Comparison of ENCODE assay signal across 9 cellular contexts in the genomic region with DNA sequence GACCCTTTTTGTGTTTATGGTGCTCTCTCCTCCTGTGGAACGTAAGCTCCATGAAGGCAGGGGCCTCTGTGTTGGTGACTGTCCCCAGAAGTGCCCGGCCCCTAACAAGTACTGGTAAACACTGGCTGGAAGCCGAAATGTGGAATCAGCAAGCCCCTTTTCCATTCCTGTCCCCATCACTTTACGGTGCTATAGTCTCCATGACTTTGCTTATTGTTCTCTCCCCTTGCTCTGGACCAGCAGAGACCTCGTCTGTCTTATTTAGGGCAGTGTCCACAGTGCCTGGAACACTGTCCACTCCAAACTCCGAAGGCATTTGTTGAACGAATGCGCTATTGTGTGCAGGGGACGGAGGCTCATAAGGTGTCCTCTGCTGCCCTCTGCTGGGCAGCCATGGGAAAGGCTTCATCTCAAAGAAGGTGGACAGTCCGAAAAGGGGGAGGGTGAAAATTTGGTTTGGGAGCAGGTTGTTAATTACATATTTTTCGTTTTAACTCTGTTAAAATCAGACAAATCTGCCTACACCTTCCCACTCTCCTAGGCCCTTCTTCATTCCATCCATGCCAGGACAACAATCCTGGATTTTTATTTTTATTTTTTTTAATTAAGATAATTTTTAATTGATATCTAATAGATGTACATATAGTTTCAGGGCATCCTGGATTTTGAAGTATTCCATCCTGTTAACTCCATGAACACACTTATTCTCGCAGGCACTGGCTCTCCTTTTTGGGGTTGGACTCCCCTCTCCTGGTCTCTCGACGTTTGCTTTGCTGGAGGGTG.
DNase-seq lines count a peak whose midpoint lies in the region; ATAC-seq and FAIRE-seq lines count a peak whose summit lies in the region.
"Had no signal": no experiment of that assay in that cellular context is flagged by ENCODE, and none has a peak within 500 bp of the region (broad histone marks: within the 10 kb centered on the region; RNA-seq: fewer than 3 reads in every experiment).

No MANE protein-coding gene starts in this region.

- H3K27ac Mint-ChIP-seq in activated CD8-positive, alpha-beta memory T cell treated with anti-CD3 and anti-CD28 coated beads, Interleukin-2, amount 10 ng/mL, durations not matched to agents 7 days and 5 days, result no peak overlapping the region

- CTCF ChIA-PET in activated CD8-positive, alpha-beta memory T cell treated with anti-CD3 and anti-CD28 coated beads, Interleukin-2, amount 10 ng/mL, durations not matched to agents 7 days and 5 days (lab: Charles Lee), result interaction anchor here (0.5 to 3.0 kb wide), 5 partner anchors 230 to 1052 kb away, joined by 3 to 11 read pairs (median 4); no protein-coding TSS in a partner anchor

- no peak overlapping the region for H3K4me3 Mint-ChIP-seq in activated CD8-positive, alpha-beta memory T cell treated with anti-CD3 and anti-CD28 coated beads, Interleukin-2, amount 10 ng/mL, durations not matched to agents 7 days and 5 days

- DNase-seq in GDM1 (lab: John Stamatoyannopoulos, UW) (peak; percentile 19), NOMO-1 (lab: John Stamatoyannopoulos, UW; ENCODE audit: unreplicated experiment in 2 of 2) (peak; percentile 55 to 56), middle frontal gyrus (ENCODE audit: extremely low spot score, low spot score) (peak; percentile 65)
- DNase-seq in activated CD8-positive, alpha-beta memory T cell treated with anti-CD3 and anti-CD28 coated beads, Interleukin-2, amount 10 ng/mL, durations not matched to agents 7 days and 5 days, result peak; percentile 72
- DNase-seq in stimulated activated CD8-positive, alpha-beta memory T cell treated with anti-CD3 and anti-CD28 coated beads, Interleukin-7, amount 100 ng/mL, for 1 hour (ENCODE audit: low read depth in 2 of 2), result peak; percentile 29 to 41

- ATAC-seq in HG03565 (IDR thresholded peaks at IDR 0.05; ENCODE audit: unreplicated experiment), result peak; percentile 49
- ATAC-seq in activated CD8-positive, alpha-beta memory T cell treated with anti-CD3 and anti-CD28 coated beads, Interleukin-2, amount 10 ng/mL, durations not matched to agents 7 days and 5 days, result peak; percentile 69
- ATAC-seq in GM19328 (IDR thresholded peaks at IDR 0.05; ENCODE audit: unreplicated experiment), result no peak

- peaks cover 11% of the 10 kb centered on the region for H3K4me1 Mint-ChIP-seq in activated CD8-positive, alpha-beta memory T cell treated with anti-CD3 and anti-CD28 coated beads, Interleukin-2, amount 10 ng/mL, durations not matched to agents 7 days and 5 days

- peaks cover 8% of the 10 kb centered on the region for H3K27me3 Mint-ChIP-seq in activated CD8-positive, alpha-beta memory T cell treated with anti-CD3 and anti-CD28 coated beads, Interleukin-2, amount 10 ng/mL, durations not matched to agents 7 days and 5 days

- no peaks in the 10 kb centered on the region for H3K9me3 Mint-ChIP-seq in activated CD8-positive, alpha-beta memory T cell treated with anti-CD3 and anti-CD28 coated beads, Interleukin-2, amount 10 ng/mL, durations not matched to agents 7 days and 5 days (ENCODE audit: low read depth)

- peak; percentile 62 for FAIRE-seq in endometrium (lab: Jason Lieb, UNC)
- FAIRE-seq: islet of Langerhans had no signal

- H3K36me3 Mint-ChIP-seq in activated CD8-positive, alpha-beta memory T cell treated with anti-CD3 and anti-CD28 coated beads, Interleukin-2, amount 10 ng/mL, durations not matched to agents 7 days and 5 days, result no peaks in the 10 kb centered on the region

Comparison
In these comparisons a context has a peak if more than half of its experiments do, and no peak if none do; other contexts are left out.
1. DNase-seq: peak in every context shown above with its lines; median percentile 72 in activated CD8-positive, alpha-beta memory T cell treated with anti-CD3 and anti-CD28 coated beads, Interleukin-2, amount 10 ng/mL, durations not matched to agents 7 days and 5 days; 65 in middle frontal gyrus; 56 in NOMO-1; 35 in stimulated activated CD8-positive, alpha-beta memory T cell treated with anti-CD3 and anti-CD28 coated beads, Interleukin-7, amount 100 ng/mL, for 1 hour; 19 in GDM1.